Comparison of ENCODE assay signal across 27 cellular contexts in genomic region chr1:118396279-118396678, GRCh38.
"Had no signal": no experiment of that assay in that cellular context is flagged by ENCODE, and none has a peak within 500 bp of the region (broad histone marks: within the 10 kb centered on the region; RNA-seq: fewer than 3 reads in every experiment).

No MANE protein-coding gene starts in this region.

- H3K9me3 ChIP-seq: prostate gland, right lobe of liver, sigmoid colon, spleen, suprapubic skin, testis, tibial artery, transverse colon, upper lobe of left lung, uterus had no signal

- H2AFZ ChIP-seq: neural progenitor cell had no signal

- H3K36me3 ChIP-seq: neural progenitor cell, pancreas, prostate gland, right lobe of liver, sigmoid colon, spleen, suprapubic skin, tibial artery, transverse colon, upper lobe of left lung, uterus had no signal

- ATAC-seq: naive thymus-derived CD8-positive, alpha-beta T cell; natural killer cell treated with Interleukin-12 subunit alpha and Interleukin-12 subunit beta and Interleukin-15 and Interleukin-18, amount 100 ng/mL, for 72 hours; right lobe of liver; stimulated activated naive CD8-positive, alpha-beta T cell treated with anti-CD3 and anti-CD28 coated beads, Interleukin-15, amount 100 ng/mL, for 72 hours; stimulated activated naive CD8-positive, alpha-beta T cell treated with anti-CD3 and anti-CD28 coated beads, Interleukin-15, Interleukin-2, amounts not matched to agents 100 U/mL and 50 U/mL, for 24 hours had no signal

- H3K27ac ChIP-seq: neural progenitor cell, pancreas, prostate gland, right lobe of liver, sigmoid colon, skin epidermis, spleen, suprapubic skin, testis, tibial artery, transverse colon, upper lobe of left lung, uterus had no signal

- DNase-seq: naive B cell; naive thymus-derived CD8-positive, alpha-beta T cell; pancreas; right cardiac atrium; right lobe of liver; sigmoid colon; spleen; stimulated activated CD4-positive, alpha-beta T cell treated with anti-CD3 and anti-CD28 coated beads, Interleukin-12 subunit alpha, Interleukin-12 subunit beta, amount 100 ng/mL, for 4 hours; stimulated activated CD4-positive, alpha-beta T cell treated with anti-CD3 and anti-CD28 coated beads, Interleukin-1b, Interleukin-23, amount 100 ng/mL, for 48 hours; stimulated activated CD4-positive, alpha-beta T cell treated with anti-CD3 and anti-CD28 coated beads, Interleukin-4, amount 100 ng/mL, for 1 hour; stimulated activated CD4-positive, alpha-beta T cell treated with anti-CD3 and anti-CD28 coated beads, Interleukin-4, amount 100 ng/mL, for 4 hours; stimulated activated CD8-positive, alpha-beta memory T cell treated with anti-CD3 and anti-CD28 coated beads, Interleukin-4, amount 100 ng/mL, for 48 hours; stimulated activated naive CD4-positive, alpha-beta T cell; stimulated activated naive CD8-positive, alpha-beta T cell treated with anti-CD3 and anti-CD28 coated beads, Interleukin-15, amount 100 ng/mL, for 72 hours; stimulated activated naive CD8-positive, alpha-beta T cell treated with anti-CD3 and anti-CD28 coated beads, Interleukin-15, Interleukin-2, amounts not matched to agents 100 U/mL and 50 U/mL, for 24 hours; substantia nigra; testis; tibial artery; transverse colon; upper lobe of left lung; uterus had no signal

- H3K4me2 ChIP-seq: neural progenitor cell, smooth muscle cell had no signal

- H3K27me3 ChIP-seq: neural progenitor cell, pancreas, right lobe of liver, sigmoid colon, spleen, suprapubic skin, testis, tibial artery, transverse colon, upper lobe of left lung, uterus had no signal

- H3K9ac ChIP-seq: neural progenitor cell had no signal

- H3K4me3 ChIP-seq: neural progenitor cell, pancreas, prostate gland, right lobe of liver, sigmoid colon, skin epidermis, smooth muscle cell, spleen, suprapubic skin, testis, tibial artery, transverse colon, upper lobe of left lung, uterus had no signal

- H3K4me1 ChIP-seq: neural progenitor cell, pancreas, prostate gland, right lobe of liver, spleen, testis, tibial artery, transverse colon, upper lobe of left lung, uterus had no signal
